In the genomic region with DNA sequence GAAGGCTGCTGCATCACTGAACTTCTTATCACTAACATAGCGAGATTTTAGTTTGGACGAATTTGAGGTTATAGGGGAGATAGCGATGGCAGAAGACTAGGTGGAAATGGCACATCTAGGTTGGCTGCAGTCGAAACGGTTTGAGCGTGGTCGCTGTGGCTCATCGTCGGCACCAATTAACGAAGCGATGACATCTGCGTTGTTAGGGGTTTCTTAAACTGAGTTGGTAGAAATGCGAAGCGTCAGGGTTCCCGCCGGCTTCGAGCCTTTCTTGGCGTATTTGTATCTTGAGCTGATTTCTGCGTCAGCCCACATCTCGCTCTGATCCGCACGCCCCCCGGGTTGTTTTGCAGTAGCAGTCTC, we compare ENCODE assay signal across 8 cellular contexts. TPM values are rescaled to one million over a fixed set of nuclear protein-coding genes. Genes with fewer than 3 reads are reported as not detected.
DNase-seq lines count a peak whose midpoint lies in the region; ATAC-seq, FAIRE-seq and TF ChIP-seq lines count a peak whose summit lies in the region.

No MANE protein-coding gene starts in this region.

- H2BK15ac ChIP-seq in mesendoderm (replicated peaks; ENCODE audit: low read depth), result no peak overlapping the region

- WGBS in mesendoderm (ENCODE audit: extremely low coverage, insufficient coverage, low lambda C conversion rate), result no CpG with 5 or more reads among the region's 23 CpGs

- no peaks in the 10 kb centered on the region for H3K27me3 ChIP-seq in mesendoderm (ENCODE audit: insufficient read depth, low read length, poor library complexity)

- no peak overlapping the region for H3K23ac ChIP-seq in mesendoderm (ENCODE audit: low read length)

- H3K27ac ChIP-seq in coronary artery (peak overlapping the region; percentile 93), mesendoderm (ENCODE audit: low read depth, low read length) (peak overlapping the region; percentile 71)

- ATAC-seq in GM21367 (IDR thresholded peaks at IDR 0.05; ENCODE audit: unreplicated experiment), result peak; percentile 9

- no peak overlapping the region for H3K4ac ChIP-seq in mesendoderm (ENCODE audit: low read depth, low read length)

- H4K5ac ChIP-seq in mesendoderm (ENCODE audit: low read length), result no peak overlapping the region

- peak overlapping the region; percentile 85 for H3K4me2 ChIP-seq in mesendoderm (ENCODE audit: low read length)

- H3K9ac ChIP-seq in mesendoderm (ENCODE audit: low read length), result peak overlapping the region; percentile 89

- H4K8ac ChIP-seq in mesendoderm (ENCODE audit: low read depth, low read length), result no peak overlapping the region

- H3K36me3 ChIP-seq in mesendoderm (ENCODE audit: control insufficient read depth, insufficient read depth, low read length), result no peaks in the 10 kb centered on the region

- H2BK5ac ChIP-seq in mesendoderm (ENCODE audit: low read length), result peak overlapping the region; percentile 47

- peaks cover 7% of the 10 kb centered on the region for H3K79me1 ChIP-seq in mesendoderm (ENCODE audit: low read length)

- FAIRE-seq in HTR-8/SVneo (lab: Jason Lieb, UNC), result no peak

- H2AK5ac ChIP-seq in mesendoderm (ENCODE audit: low read length), result no peak overlapping the region

- H2BK120ac ChIP-seq in mesendoderm (ENCODE audit: low read depth, low read length), result no peak overlapping the region

- H3K4me3 ChIP-seq in WI38 (ENCODE audit: low read depth, low read length) (peak overlapping the region; percentile 70), coronary artery (peak overlapping the region; percentile 95), mesendoderm (ENCODE audit: low read length) (peak overlapping the region; percentile 74)

- no peak for TF ChIP-seq CTCF in WI38 (IDR thresholded peaks at IDR 0.05; ENCODE audit: low read depth, low read length)
- TF ChIP-seq CTCF in coronary artery (IDR thresholded peaks at IDR 0.05), result no peak

- DNase-seq in D341Med (ENCODE audit: low spot score) (peak; percentile 41), HTR-8/SVneo (ENCODE audit: insufficient read length, low spot score) (peak; percentile 22), coronary artery (ENCODE audit: low spot score) (peak; percentile 76), mesendoderm (peak; percentile 75), islet precursor cell (no peak)
- peak; percentile 12 for DNase-seq in stimulated activated CD8-positive, alpha-beta memory T cell treated with anti-CD3 and anti-CD28 coated beads, Interleukin-15, amount 100 ng/mL, for 24 hours (ENCODE audit: low read depth)

- peaks cover 33% of the 10 kb centered on the region for H3K79me2 ChIP-seq in mesendoderm (ENCODE audit: control insufficient read depth, insufficient read depth, low read length)

- H3K56ac ChIP-seq in mesendoderm (ENCODE audit: low read length), result peak overlapping the region; percentile 96

- peak overlapping the region; percentile 5 for H3K18ac ChIP-seq in mesendoderm (ENCODE audit: low read length)

- peaks cover 4% of the 10 kb centered on the region for H3K4me1 ChIP-seq in mesendoderm (ENCODE audit: control insufficient read depth, low read depth, low read length)

RNA-seq across cellular contexts. Expression of a gene that starts 0.3 kb away (rescaled TPM):
- polyA plus RNA-seq in mesendoderm (2013, experiment 1 of 2), result 3.8 TPM
- 3.4 TPM for polyA plus RNA-seq in mesendoderm (2013, experiment 2 of 2)

RNA-seq across cellular contexts. Expression of a gene that starts 0.8 kb away (rescaled TPM):
- 37.3 TPM for polyA plus RNA-seq in mesendoderm (2013, experiment 1 of 2)
- 35.8 TPM for polyA plus RNA-seq in mesendoderm (2013, experiment 2 of 2)
